ENCODE assay signal across 8 cellular contexts in genomic region chr22:38870312-38870741, GRCh38. TPM values are rescaled to one million over a fixed set of nuclear protein-coding genes. Genes with fewer than 3 reads are reported as not detected.
DNase-seq lines count a peak whose midpoint lies in the region; FAIRE-seq and TF ChIP-seq lines count a peak whose summit lies in the region.

No MANE protein-coding gene starts in this region.

- CTCF ChIA-PET in A673 (lab: Charles Lee): interaction anchor here (0.5 to 3.6 kb wide), 10 partner anchors 11 to 134 kb away, joined by 3 to 24 read pairs (median 4); no protein-coding TSS in a partner anchor

- no TSS peak for BruUV-seq in A673 (replicated peaks; lab: Mats Ljungman, UMichigan)

- no peak for FAIRE-seq in urothelium cell line (lab: Jason Lieb, UNC)

- TF ChIP-seq CTCF in A673 (conservative IDR thresholded peaks at IDR 0.05; ENCODE audit: low read depth, low read length) (peak; percentile 98), astrocyte of the cerebellum (IDR thresholded peaks at IDR 0.05; ENCODE audit: low read depth, low read length, missing control alignments) (peak; percentile 97)

- H3K9ac ChIP-seq in rectal smooth muscle tissue (ENCODE audit: low read length): no peak overlapping the region

- in situ Hi-C loops in astrocyte of the cerebellum (cut with HindIII; ENCODE audit: low sequenced_read_pairs): no loop called here

- H3K4me3 ChIP-seq in A673 (ENCODE audit: low read depth, low read length, poor library complexity, severe bottlenecking): peak overlapping the region; percentile 86
- H3K4me3 ChIP-seq in astrocyte of the cerebellum (ENCODE audit: low read depth, low read length): peak overlapping the region; percentile 73
- peak overlapping the region; percentile 69 for H3K4me3 ChIP-seq in rectal smooth muscle tissue (ENCODE audit: low read length)

- DNase-seq in A673 (ENCODE audit: low spot score) (peak; percentile 93), GM19238 (ENCODE audit: insufficient read length, low spot score) (peak; percentile 68), NCI-H2029 (lab: John Stamatoyannopoulos, UW) (peak; percentile 81), T1000 (lab: John Stamatoyannopoulos, UW) (peak; percentile 65), astrocyte of the cerebellum (ENCODE audit: low read depth) (peak; percentile 65), hepatic stellate cell (ENCODE audit: low spot score) (peak; percentile 84), urothelium cell line (ENCODE audit: low spot score) (peak; percentile 87)

- H3K36me3 ChIP-seq in A673 (ENCODE audit: insufficient read depth, low read length, poor library complexity, severe bottlenecking): peaks cover 48% of the 10 kb centered on the region
- no peaks in the 10 kb centered on the region for H3K36me3 ChIP-seq in rectal smooth muscle tissue (ENCODE audit: control insufficient read depth, insufficient read depth, low read length)

- H3K4me1 ChIP-seq in A673 (ENCODE audit: insufficient read depth, low read length, poor library complexity, severe bottlenecking) (peaks cover 54% of the 10 kb centered on the region), rectal smooth muscle tissue (ENCODE audit: control insufficient read depth, insufficient read depth, low read length) (peaks cover 24% of the 10 kb centered on the region)

- H3K27ac ChIP-seq in A673 (ENCODE audit: low read depth, low read length, poor library complexity, severe bottlenecking) (peak overlapping the region; percentile 93), rectal smooth muscle tissue (ENCODE audit: low read depth, low read length) (peak overlapping the region; percentile 87)

- POLR2A ChIA-PET in A673 (lab: Charles Lee; ENCODE audit: low non-redundant PET): interaction anchor here (0.5 kb wide), 1 partner anchor 56 kb away, joined by 3 read pairs; no protein-coding TSS in a partner anchor

- intact Hi-C loops in A673 (cut with micrococcal nuclease; ENCODE audit: unreplicated experiment): loop anchor here (2.0 to 10.0 kb wide), 3 partner anchors 132 to 434 kb away; no protein-coding TSS in a partner anchor

- H3K9me3 ChIP-seq in A673 (ENCODE audit: low read depth, low read length, poor library complexity, severe bottlenecking): no peaks in the 10 kb centered on the region

- H3K27me3 ChIP-seq in A673 (replicated peaks; ENCODE audit: insufficient read depth, low read depth, low read length, poor library complexity): no peaks in the 10 kb centered on the region
- no peaks in the 10 kb centered on the region for H3K27me3 ChIP-seq in rectal smooth muscle tissue (ENCODE audit: control insufficient read depth, insufficient read depth, low read length)

RNA-seq across cellular contexts. Expression of gene CBX6, which starts 1.7 kb away (rescaled TPM):
- total RNA-seq in A673 (2021): 111 and 119 TPM in 2 replicates

RNA-seq across cellular contexts. Expression of gene NPTXR, which starts 26.5 kb away (rescaled TPM):
- total RNA-seq in A673 (2021): 116 and 129 TPM in 2 replicates

Comparison
In these comparisons a context has a peak if more than half of its experiments do, and no peak if none do; other contexts are left out.
1. Peak in every context shown above with its lines: DNase-seq, H3K4me3 ChIP-seq and H3K27ac ChIP-seq.